In the genomic region with DNA sequence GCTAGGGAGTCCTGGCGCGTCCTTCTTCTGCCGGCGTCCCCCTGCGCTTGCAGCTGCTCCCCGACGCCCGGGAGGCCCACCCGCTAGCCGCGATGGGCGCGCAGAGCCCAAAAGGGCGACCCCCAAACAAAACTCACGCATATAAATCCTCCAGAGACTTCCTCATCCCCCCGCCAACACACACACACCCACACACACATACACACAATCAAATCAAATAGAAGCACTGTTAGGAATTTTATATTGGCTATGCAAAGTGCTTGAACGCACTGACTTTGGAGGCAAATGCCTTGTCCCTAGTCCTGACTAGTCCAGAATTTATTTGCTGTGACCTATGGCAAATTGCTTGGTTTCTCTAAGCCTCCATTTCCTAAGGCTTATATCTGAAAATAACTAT, we compare ENCODE assay signal across 8 cellular contexts. TPM values are rescaled to one million over a fixed set of nuclear protein-coding genes. Genes with fewer than 3 reads are reported as not detected.
A peak's percentile ranks its signal among the peaks of the same experiment; 100 is the strongest.
DNase-seq lines count a peak whose midpoint lies in the region; ATAC-seq and TF ChIP-seq lines count a peak whose summit lies in the region.

No MANE protein-coding gene starts in this region.

- H3K4me3 ChIP-seq in adipocyte (ENCODE audit: low read length) (peak overlapping the region; percentile 95), lower leg skin (ENCODE audit: low read depth, poor library complexity, severe bottlenecking) (peak overlapping the region; percentile 71), upper lobe of right lung (peak overlapping the region; percentile 61)

- ATAC-seq in upper lobe of right lung = no peak

- no peaks in the 10 kb centered on the region for H3K27me3 ChIP-seq in adipocyte (replicated peaks; ENCODE audit: control insufficient read depth, insufficient read depth, low read length)
- H3K27me3 ChIP-seq in upper lobe of right lung = no peaks in the 10 kb centered on the region

- H3K36me3 Mint-ChIP-seq in activated naive CD4-positive, alpha-beta T cell treated with anti-CD3 and anti-CD28 coated beads, Interleukin-2, amount 50 U/mL, for 24 hours = no peaks in the 10 kb centered on the region

- TF ChIP-seq CTCF in lower leg skin (IDR thresholded peaks at IDR 0.05) (no peak), upper lobe of right lung (IDR thresholded peaks at IDR 0.05) (no peak)

- peak overlapping the region; percentile 84 for H3K9ac ChIP-seq in adipocyte (ENCODE audit: low read length)

- DNase-seq in activated naive CD4-positive, alpha-beta T cell treated with anti-CD3 and anti-CD28 coated beads, Interleukin-2, amount 50 U/mL, for 16 hours = no peak
- DNase-seq in adipocyte (ENCODE audit: low read depth) = no peak
- DNase-seq in lower leg skin (ENCODE audit: low spot score in 2 of 2) = no peak
- DNase-seq in upper lobe of right lung = no peak
- DNase-seq in NCI-H1417 treated with DMSO at 0.1 percent for 48 hours (lab: John Stamatoyannopoulos, UW) = no peak
- no peak for DNase-seq in stimulated activated CD4-positive, alpha-beta T cell treated with anti-CD3 and anti-CD28 coated beads, Interleukin-4, amount 100 ng/mL, for 24 hours
- no peak for DNase-seq in HPDE6-E6E7 (ENCODE audit: extremely low spot score)

- H3K4me1 ChIP-seq in adipocyte (ENCODE audit: control insufficient read depth, insufficient read depth, low read length) (peaks cover 24% of the 10 kb centered on the region), upper lobe of right lung (peaks cover 3% of the 10 kb centered on the region)

- H3K4me3 Mint-ChIP-seq in activated naive CD4-positive, alpha-beta T cell treated with anti-CD3 and anti-CD28 coated beads, Interleukin-2, amount 50 U/mL, for 24 hours = peak overlapping the region; percentile 91

- peaks cover 3% of the 10 kb centered on the region for H3K27me3 Mint-ChIP-seq in activated naive CD4-positive, alpha-beta T cell treated with anti-CD3 and anti-CD28 coated beads, Interleukin-2, amount 50 U/mL, for 24 hours

- no peaks in the 10 kb centered on the region for H3K9me3 Mint-ChIP-seq in activated naive CD4-positive, alpha-beta T cell treated with anti-CD3 and anti-CD28 coated beads, Interleukin-2, amount 50 U/mL, for 24 hours

- TF ChIP-seq POLR2A in lower leg skin (IDR thresholded peaks at IDR 0.05) = no peak

- peaks cover 28% of the 10 kb centered on the region for H3K4me1 Mint-ChIP-seq in activated naive CD4-positive, alpha-beta T cell treated with anti-CD3 and anti-CD28 coated beads, Interleukin-2, amount 50 U/mL, for 24 hours

- H3K27ac ChIP-seq in upper lobe of right lung = no peak overlapping the region

- WGBS in lower leg skin, 2 donors = 1 to 4% methylated on average over 14 to 17 of the region's 17 CpGs

- intact Hi-C loops in lower leg skin (cut with DNase I; ENCODE audit: low total_unique reads) (no loop called here), upper lobe of right lung (cut with DNase I) (no loop called here)

- H3K36me3 ChIP-seq in adipocyte (ENCODE audit: control insufficient read depth, insufficient read depth, low read length, severe bottlenecking) (no peaks in the 10 kb centered on the region), upper lobe of right lung (no peaks in the 10 kb centered on the region)

- H3K9me3 ChIP-seq in adipocyte (ENCODE audit: control insufficient read depth, low read length) (no peaks in the 10 kb centered on the region), upper lobe of right lung (no peaks in the 10 kb centered on the region)

- H3K27ac Mint-ChIP-seq in activated naive CD4-positive, alpha-beta T cell treated with anti-CD3 and anti-CD28 coated beads, Interleukin-2, amount 50 U/mL, for 24 hours = no peak overlapping the region

RNA-seq across cellular contexts. Expression of a gene that starts 23.8 kb away (rescaled TPM):
- total RNA-seq in lower leg skin = 1 to 10 TPM; 1.5 to 2.8 (median 2.2) TPM
- 4.8 TPM for total RNA-seq in upper lobe of right lung
